In the genomic region with DNA sequence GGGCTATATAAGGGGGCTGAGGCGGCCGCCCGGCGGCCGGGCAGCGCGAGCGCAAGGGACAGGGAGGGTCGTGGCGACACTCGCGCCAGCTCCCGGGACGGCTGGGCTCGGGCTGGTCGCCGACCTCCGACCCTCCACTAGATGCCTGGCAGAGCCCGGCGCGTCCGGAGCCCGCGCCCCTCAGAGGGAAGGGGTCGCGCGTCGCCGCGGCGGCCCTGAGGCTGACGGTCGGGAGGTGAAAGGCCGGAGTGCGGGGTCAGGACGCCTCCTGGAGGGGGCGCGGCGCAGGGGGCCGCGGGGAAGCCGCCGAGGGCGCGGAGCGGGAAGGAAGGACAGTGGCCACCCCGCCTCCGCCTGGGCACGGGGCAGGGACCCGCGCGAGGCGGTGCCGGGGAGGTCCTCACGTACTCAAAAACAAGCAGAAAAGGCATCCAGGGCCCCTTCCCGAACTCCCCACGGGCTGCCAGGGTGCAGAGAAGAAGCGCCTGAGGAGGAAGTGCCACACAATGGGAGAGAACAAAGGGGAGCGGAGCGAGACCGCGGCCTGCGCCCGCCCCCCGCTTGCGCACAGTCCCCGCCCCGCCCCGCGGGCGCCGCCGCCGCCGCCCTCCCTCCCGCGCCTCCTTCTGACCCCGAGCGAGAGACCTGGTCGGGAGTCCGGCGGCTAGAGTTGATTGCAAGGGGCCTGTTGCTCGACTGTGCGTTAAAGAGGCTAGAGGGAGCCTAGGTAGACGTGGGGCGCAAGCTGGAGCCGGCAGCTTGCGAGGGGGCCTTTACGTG, we compare ENCODE assay signal across 8 cellular contexts. TPM values are rescaled to one million over a fixed set of nuclear protein-coding genes. Genes with fewer than 3 reads are reported as not detected.
DNase-seq lines count a peak whose midpoint lies in the region; ATAC-seq, FAIRE-seq and TF ChIP-seq lines count a peak whose summit lies in the region.

No MANE protein-coding gene starts in this region.

- H3K36me3 Mint-ChIP-seq in chondrocyte (ENCODE audit: low read depth): peaks cover 3% of the 10 kb centered on the region

- peak overlapping the region; percentile 92 for H3K4me3 Mint-ChIP-seq in chondrocyte (ENCODE audit: unreplicated experiment)

- CTCF ChIA-PET in A549 (lab: Yijun Ruan, JAX): interaction anchor here (0.7 to 2.4 kb wide), 7 partner anchors 12 to 307 kb away, joined by 3 to 15 read pairs (median 4); no protein-coding TSS in a partner anchor

- H3K9me3 Mint-ChIP-seq in chondrocyte (ENCODE audit: low read depth): peaks cover 11% of the 10 kb centered on the region

- no peak for TF ChIP-seq EP300 in A549 (IDR thresholded peaks at IDR 0.05)

- POLR2A ChIA-PET in A549 (lab: Yijun Ruan, JAX): interaction anchor here (0.6 to 6.7 kb wide), 40 partner anchors 9 to 458 kb away, joined by 3 to 111 read pairs (median 4); partner anchors contain the start of genes CREB1, FASTKD2, MDH1B and METTL21A

- WGBS in A549 (ENCODE audit: missing lambda C conversion rate): 2% methylated on average over 38 of the region's 89 CpGs

- peak in 1 of 2 experiments; percentile 44; a peak in 1 of 5 replicates for TF ChIP-seq RAD21 in A549 (conservative IDR thresholded peaks at IDR 0.05 in 1 of 2, IDR thresholded peaks at IDR 0.05 in 1 of 2)

- H3K4me2 ChIP-seq in A549: peak overlapping the region; percentile 79

- FAIRE-seq in A549 (lab: Jason Lieb, UNC): no peak

- peak overlapping the region; percentile 97 for H3K27ac Mint-ChIP-seq in chondrocyte (ENCODE audit: unreplicated experiment)

- peaks cover 32% of the 10 kb centered on the region for H3K4me1 Mint-ChIP-seq in chondrocyte (ENCODE audit: low read depth)

- H3K27ac ChIP-seq in A549: peak overlapping the region; percentile 97 to 100

- peaks cover 24% of the 10 kb centered on the region for H3K4me1 ChIP-seq in A549

- TF ChIP-seq POLR2A in A549 (IDR thresholded peaks at IDR 0.05; ENCODE audit: low read length): peak; percentile 76

- peak; percentile 62 to 70 for ATAC-seq in A549
- ATAC-seq in GM18519 (IDR thresholded peaks at IDR 0.05; ENCODE audit: low FRiP score, unreplicated experiment): peak; percentile 27
- ATAC-seq in HG02973 (IDR thresholded peaks at IDR 0.05; ENCODE audit: unreplicated experiment): peak; percentile 43

- H3K27me3 Mint-ChIP-seq in chondrocyte (ENCODE audit: low read depth): no peaks in the 10 kb centered on the region

- H3K4me3 ChIP-seq in A549: peak overlapping the region; percentile 76

- DNase-seq in A549 (ENCODE audit: low read depth in 1 of 2, low spot score in 1 of 2) (peak; percentile 42 to 83), NCI-H2171 (lab: John Stamatoyannopoulos, UW) (peak; percentile 55), chondrocyte (ENCODE audit: low spot score) (peak; percentile 84), kidney glomerular epithelial cell (lab: John Stamatoyannopoulos, UW) (peak; percentile 56)
- peak; percentile 72 for DNase-seq in activated CD4-positive, CD25-positive, alpha-beta regulatory T cell treated with anti-CD3 and anti-CD28 coated beads, Interleukin-2, amount 50 U/mL, for 72 hours
- peak; percentile 68 for DNase-seq in stimulated activated CD4-positive, alpha-beta T cell treated with anti-CD3 and anti-CD28 coated beads, Interleukin-1b, Interleukin-23, amount 100 ng/mL, for 48 hours

- TF ChIP-seq CTCF in A549 (IDR thresholded peaks at IDR 0.05): peak; percentile 49
- peak; percentile 50 for TF ChIP-seq CTCF in chondrocyte (IDR thresholded peaks at IDR 0.05)

- H3K9me3 ChIP-seq in A549: no peaks in the 10 kb centered on the region

TF ChIP-seq in A549, 52 proteins besides CTCF, POLR2A, EP300 and RAD21 (continues in another document):
- TF ChIP-seq, protein P1, sequence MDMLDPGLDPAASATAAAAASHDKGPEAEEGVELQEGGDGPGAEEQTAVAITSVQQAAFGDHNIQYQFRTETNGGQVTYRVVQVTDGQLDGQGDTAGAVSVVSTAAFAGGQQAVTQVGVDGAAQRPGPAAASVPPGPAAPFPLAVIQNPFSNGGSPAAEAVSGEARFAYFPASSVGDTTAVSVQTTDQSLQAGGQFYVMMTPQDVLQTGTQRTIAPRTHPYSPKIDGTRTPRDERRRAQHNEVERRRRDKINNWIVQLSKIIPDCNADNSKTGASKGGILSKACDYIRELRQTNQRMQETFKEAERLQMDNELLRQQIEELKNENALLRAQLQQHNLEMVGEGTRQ (IDR thresholded peaks at IDR 0.05): no peak
- TF ChIP-seq BHLHE40 (IDR thresholded peaks at IDR 0.05; ENCODE audit: low read depth, low read length): no peak
- no peak for TF ChIP-seq KDM5A (IDR thresholded peaks at IDR 0.05)
- no peak for TF ChIP-seq NR3C1 (IDR thresholded peaks at IDR 0.05)
- TF ChIP-seq PHF8 (IDR thresholded peaks at IDR 0.05; ENCODE audit: borderline replicate concordance, low read depth): peak; percentile 81
- no peak for TF ChIP-seq HOXB13 (CRISPR knock-in tag; IDR thresholded peaks at IDR 0.05; ENCODE audit: low read depth)
- TF ChIP-seq EHF (CRISPR knock-in tag; IDR thresholded peaks at IDR 0.05): 0 out of 2 replicates have a peak, but pooled peaks have one; percentile 52
- TF ChIP-seq TP53 (CRISPR knock-in tag; IDR thresholded peaks at IDR 0.05): peak; percentile 97
- TF ChIP-seq GATA3 (IDR thresholded peaks at IDR 0.05; ENCODE audit: borderline replicate concordance): peak; percentile 40; the same call in 1 of the 2 replicates
- TF ChIP-seq TFCP2L1 (CRISPR knock-in tag; IDR thresholded peaks at IDR 0.05): peak; percentile 76
- TF ChIP-seq MAFK (IDR thresholded peaks at IDR 0.05; ENCODE audit: partially characterized antibody): no peak
- TF ChIP-seq HOXA7 (CRISPR knock-in tag; IDR thresholded peaks at IDR 0.05): peak; percentile 91
- no peak for TF ChIP-seq CHD2 (IDR thresholded peaks at IDR 0.05; ENCODE audit: low read length, partially characterized antibody)
- TF ChIP-seq EHMT2 (IDR thresholded peaks at IDR 0.05; ENCODE audit: low read depth): no peak
- no peak for TF ChIP-seq NFE2L2 (conservative IDR thresholded peaks at IDR 0.05; ENCODE audit: low read length)
- TF ChIP-seq ZSCAN20 (CRISPR knock-in tag; IDR thresholded peaks at IDR 0.05): no peak
- TF ChIP-seq JUN (IDR thresholded peaks at IDR 0.05): peak; percentile 98
- peak; percentile 79; the same call in 1 of the 2 replicates for TF ChIP-seq POLR2AphosphoS2 (conservative IDR thresholded peaks at IDR 0.05; ENCODE audit: low read length)
- peak; percentile 43; the same call in 1 of the 2 replicates for TF ChIP-seq HOXB5 (CRISPR knock-in tag; IDR thresholded peaks at IDR 0.05)
- TF ChIP-seq ESRRA (IDR thresholded peaks at IDR 0.05; ENCODE audit: borderline replicate concordance, low read length): no peak
- TF ChIP-seq CBX8 (IDR thresholded peaks at IDR 0.05): no peak
- no peak for TF ChIP-seq RCOR1 (IDR thresholded peaks at IDR 0.05; ENCODE audit: low read depth, low read length)
- TF ChIP-seq, protein P2, sequence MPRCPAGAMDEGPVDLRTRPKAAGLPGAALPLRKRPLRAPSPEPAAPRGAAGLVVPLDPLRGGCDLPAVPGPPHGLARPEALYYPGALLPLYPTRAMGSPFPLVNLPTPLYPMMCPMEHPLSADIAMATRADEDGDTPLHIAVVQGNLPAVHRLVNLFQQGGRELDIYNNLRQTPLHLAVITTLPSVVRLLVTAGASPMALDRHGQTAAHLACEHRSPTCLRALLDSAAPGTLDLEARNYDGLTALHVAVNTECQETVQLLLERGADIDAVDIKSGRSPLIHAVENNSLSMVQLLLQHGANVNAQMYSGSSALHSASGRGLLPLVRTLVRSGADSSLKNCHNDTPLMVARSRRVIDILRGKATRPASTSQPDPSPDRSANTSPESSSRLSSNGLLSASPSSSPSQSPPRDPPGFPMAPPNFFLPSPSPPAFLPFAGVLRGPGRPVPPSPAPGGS (IDR thresholded peaks at IDR 0.05): peak; percentile 81
- TF ChIP-seq RNF2 (IDR thresholded peaks at IDR 0.05; ENCODE audit: borderline replicate concordance, low read depth): no peak
- no peak for TF ChIP-seq MYC (IDR thresholded peaks at IDR 0.05; ENCODE audit: borderline replicate concordance, low read length)
- no peak for TF ChIP-seq KDM1A (IDR thresholded peaks at IDR 0.05; ENCODE audit: low read depth)
- no peak for TF ChIP-seq CEBPB (IDR thresholded peaks at IDR 0.05)
- 0 out of 2 replicates have a peak, but pooled peaks have one; percentile 24 for TF ChIP-seq PBX3 (IDR thresholded peaks at IDR 0.05)
- no peak for TF ChIP-seq FOSL2 (IDR thresholded peaks at IDR 0.05)
- TF ChIP-seq FOSL2 (CRISPR knock-in tag; IDR thresholded peaks at IDR 0.05): peak; percentile 30
- TF ChIP-seq E2F6 (IDR thresholded peaks at IDR 0.05; ENCODE audit: borderline replicate concordance, low read depth): peak; percentile 70
- no peak for TF ChIP-seq HDAC2 (IDR thresholded peaks at IDR 0.05)
- 0 out of 2 replicates have a peak, but pooled peaks have one; percentile 61 for TF ChIP-seq FOSB (CRISPR knock-in tag; IDR thresholded peaks at IDR 0.05)
- TF ChIP-seq FOXS1 (CRISPR knock-in tag; IDR thresholded peaks at IDR 0.05): no peak

RNA-seq across cellular contexts. Expression of gene KLF7, which starts 0.8 kb away (rescaled TPM):
- polyA plus RNA-seq in A549 (2011; rRNA removed) (29.8 and 31.5 TPM in 2 replicates), A549 (2017; fragmentation: RNase III; extraction: RNeasy Plus Mini Kit Qiagen cat#74134 plus additional on column Dnase treatment) (17.2 to 18.0 TPM (median 17.8 TPM) in 3 replicates)
- polyA plus RNA-seq in A549 (2012; cell fraction: cytosol; rRNA removed): 15.5 and 19.1 TPM in 2 replicates
- 29.5 and 35.8 TPM in 2 replicates for polyA plus RNA-seq in A549 (2012; cell fraction: nucleus; rRNA removed)
- 101 and 114 TPM in 2 replicates for polyA minus RNA-seq in A549 (2011; rRNA and poly(A)+ RNA removed)
- 37.5 to 46.2 TPM (median 38.5 TPM) in 3 replicates for total RNA-seq in chondrocyte

Comparison
In these comparisons a context has a peak if more than half of its experiments do, and no peak if none do; other contexts are left out.
1. Peak in every context shown above with its lines: DNase-seq, ATAC-seq, H3K4me3 ChIP-seq and H3K27ac ChIP-seq.